Comparison of ENCODE assay signal across 7 cellular contexts in the genomic region with DNA sequence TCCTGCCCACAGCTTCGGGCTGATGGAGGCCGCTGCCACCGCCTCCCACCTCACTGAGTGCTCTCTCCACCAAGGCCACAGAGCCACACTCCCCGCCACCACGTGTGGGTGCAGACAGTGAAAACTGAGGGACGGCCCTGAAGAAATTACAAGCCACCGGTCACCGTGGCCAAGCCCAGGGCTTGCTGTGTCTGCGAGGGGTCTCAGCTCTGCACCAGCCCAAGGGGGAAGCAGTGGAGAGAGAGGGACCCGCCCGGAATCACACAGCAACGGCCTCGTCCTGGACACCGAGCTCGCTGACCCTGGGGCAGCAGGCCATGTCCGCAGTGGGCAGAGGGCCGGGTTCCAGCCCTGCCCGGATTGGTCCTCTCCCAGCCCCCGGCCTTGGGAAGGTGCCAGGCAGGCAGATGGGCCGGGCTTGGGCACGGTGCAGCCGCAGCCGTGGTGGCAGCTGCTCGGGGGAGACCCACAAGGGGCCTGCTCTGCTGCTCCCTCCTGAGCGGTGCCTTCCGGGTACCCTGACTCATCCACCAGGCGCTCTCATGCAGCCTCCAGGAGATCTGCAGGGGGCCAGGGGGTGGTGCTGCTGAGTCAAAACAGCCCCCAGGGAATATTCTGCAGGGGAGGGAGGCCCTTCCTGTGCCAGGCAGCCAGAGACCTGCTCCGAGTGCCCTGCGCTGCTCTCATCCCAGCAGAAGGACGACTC. TPM values are rescaled to one million over a fixed set of nuclear protein-coding genes. Genes with fewer than 3 reads are reported as not detected.
DNase-seq lines count a peak whose midpoint lies in the region; ATAC-seq, FAIRE-seq and TF ChIP-seq lines count a peak whose summit lies in the region.

No MANE protein-coding gene starts in this region.

- FAIRE-seq in RCC 7860 (lab: Jason Lieb, UNC), result peak; percentile 71

- H3K36me3 Mint-ChIP-seq in osteocyte (ENCODE audit: unreplicated experiment), result no peaks in the 10 kb centered on the region

- peak overlapping the region; percentile 27 for H3K27ac Mint-ChIP-seq in osteocyte (ENCODE audit: unreplicated experiment)

- no peaks in the 10 kb centered on the region for H3K9me3 Mint-ChIP-seq in osteocyte (ENCODE audit: unreplicated experiment)

- TF ChIP-seq CTCF in osteocyte (IDR thresholded peaks at IDR 0.05), result peak; percentile 42
- peak in 3 of 6 experiments; percentile 5 to 32 (median 20) for TF ChIP-seq CTCF in esophagus squamous epithelium (IDR thresholded peaks at IDR 0.05)

- peak; percentile 58 for ATAC-seq in HG03108 (IDR thresholded peaks at IDR 0.05; ENCODE audit: unreplicated experiment)
- ATAC-seq in HG02938 (IDR thresholded peaks at IDR 0.05; ENCODE audit: unreplicated experiment), result no peak

- H3K36me3 ChIP-seq in esophagus squamous epithelium, result no peaks in the 10 kb centered on the region

- intact Hi-C loops in esophagus squamous epithelium (cut with DNase I), result no loop called here

- H3K4me3 Mint-ChIP-seq in osteocyte (ENCODE audit: unreplicated experiment), result no peak overlapping the region

- DNase-seq in GF-D8 (lab: John Stamatoyannopoulos, UW) (peak; percentile 7), RCC 7860 (ENCODE audit: low spot score) (peak; percentile 81), epidermal melanocyte (ENCODE audit: insufficient read length, low spot score) (peak; percentile 83), osteocyte (ENCODE audit: extremely low spot score, unreplicated experiment) (peak; percentile 94), esophagus squamous epithelium (lab: John Stamatoyannopoulos, UW) (no peak)

- WGBS in esophagus squamous epithelium, 2 donors, result 20 to 30% methylated on average over 2 to 4 of the region's 30 CpGs

- H3K4me3 ChIP-seq in esophagus squamous epithelium, result no peak overlapping the region

- H3K4me1 ChIP-seq in esophagus squamous epithelium, result peaks cover 38 to 89% (median 55%) of the 10 kb centered on the region in 3 donors

- peaks cover 0 to 4% (median 0%) of the 10 kb centered on the region in 3 donors for H3K9me3 ChIP-seq in esophagus squamous epithelium

- no peak for TF ChIP-seq POLR2A in esophagus squamous epithelium (IDR thresholded peaks at IDR 0.05)

- no peaks in the 10 kb centered on the region for H3K27me3 Mint-ChIP-seq in osteocyte (ENCODE audit: unreplicated experiment)

- no peak overlapping the region for H3K27ac ChIP-seq in esophagus squamous epithelium

- H3K4me1 Mint-ChIP-seq in osteocyte (ENCODE audit: unreplicated experiment), result peaks cover 41% of the 10 kb centered on the region

- H3K27me3 ChIP-seq in esophagus squamous epithelium, result peaks cover 0 to 62% (median 0%) of the 10 kb centered on the region in 4 donors

RNA-seq across cellular contexts. Expression of a gene that starts 52.0 kb away (rescaled TPM):
- total RNA-seq in osteocyte, result not detected in 2 replicates
- 1 to 10 TPM in 2 of 4 donors, under 1 TPM in 2; 0.18 to 2.7 (median 1.4) TPM for total RNA-seq in esophagus squamous epithelium

RNA-seq across cellular contexts. Expression of a gene that starts 58.5 kb away (rescaled TPM):
- total RNA-seq in osteocyte, result not detected in 2 replicates
- not detected for total RNA-seq in esophagus squamous epithelium
